37 cellular contexts compared by ENCODE assay signal in the genomic region with DNA sequence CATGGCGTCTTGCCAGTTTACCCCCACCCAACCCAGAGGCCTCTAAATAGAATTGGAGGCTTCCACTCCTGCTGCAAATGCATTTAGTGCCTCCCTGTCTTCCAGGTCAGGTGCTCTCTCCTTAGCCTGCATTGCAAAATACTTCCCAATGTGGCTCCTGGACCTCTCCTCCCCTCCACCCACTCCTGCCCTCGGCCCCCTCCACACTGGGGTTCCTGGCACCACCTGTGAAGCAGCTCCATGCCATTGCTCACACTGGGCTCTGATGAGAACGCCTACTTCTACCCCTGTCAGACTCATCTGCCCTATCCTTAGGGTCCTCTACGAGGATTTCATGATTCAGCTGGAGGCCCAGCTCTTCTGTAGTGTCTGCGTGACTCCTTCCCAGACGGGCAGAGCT. TPM values are rescaled to one million over a fixed set of nuclear protein-coding genes. Genes with fewer than 3 reads are reported as not detected.
"Had no signal": no experiment of that assay in that cellular context is flagged by ENCODE, and none has a peak within 500 bp of the region (broad histone marks: within the 10 kb centered on the region; RNA-seq: fewer than 3 reads in every experiment).

No MANE protein-coding gene starts in this region.

- H3K9me3 Mint-ChIP-seq: activated CD4-positive, alpha-beta memory T cell treated with anti-CD3 and anti-CD28 coated beads for 36 hours; activated CD4-positive, alpha-beta T cell treated with anti-CD3 and anti-CD28 coated beads, Interleukin-2, amount 10 ng/mL, durations not matched to agents 24 days and 14 days; activated naive CD4-positive, alpha-beta T cell treated with anti-CD3 and anti-CD28 coated beads for 36 hours; activated naive CD4-positive, alpha-beta T cell treated with anti-CD3 and anti-CD28 coated beads, Interleukin-2, amount 50 U/mL, for 24 hours; activated naive CD8-positive, alpha-beta T cell treated with anti-CD3 and anti-CD28 coated beads, Interleukin-2, amount 10 ng/mL, durations not matched to agents 7 days and 5 days; activated T-cell treated with anti-CD3 and anti-CD28 coated beads, Interleukin-2, amount 50 U/mL, for 24 hours; activated T-cell treated with anti-CD3 and anti-CD28 coated beads, Interleukin-2, amount 50 U/mL, for 72 hours; central memory CD8-positive, alpha-beta T cell; dendritic cell treated with granulocyte-macrophage colony-stimulating factor and Interleukin-4, amounts not matched to agents 40 ng/mL and 50 ng/mL, for 4 days; endodermal cell; T-cell; T-helper 1 cell treated with Interleukin-12 subunit alpha and Interleukin-12 subunit beta and Interleukin-4 antibody, amounts not matched to agents 30 μg/mL and 1 μg/mL, for 36 hours had no signal

- DNase-seq: activated CD4-positive, alpha-beta memory T cell treated with anti-CD3 and anti-CD28 coated beads for 36 hours; activated CD4-positive, alpha-beta T cell treated with anti-CD3 and anti-CD28 coated beads for 36 hours; activated CD4-positive, alpha-beta T cell treated with anti-CD3 and anti-CD28 coated beads, Interleukin-2, amount 10 ng/mL, durations not matched to agents 24 days and 14 days; activated CD4-positive, CD25-positive, alpha-beta regulatory T cell; activated CD4-positive, CD25-positive, alpha-beta regulatory T cell treated with anti-CD3 and anti-CD28 coated beads, Interleukin-2, amount 50 U/mL, for 72 hours; activated CD8-positive, alpha-beta memory T cell treated with anti-CD3 and anti-CD28 coated beads, Interleukin-2, amount 10 ng/mL, durations not matched to agents 7 days and 5 days; activated CD8-positive, alpha-beta memory T cell treated with anti-CD3 and anti-CD28 coated beads, Interleukin-2, amount 50 U/mL, for 4 hours; activated CD8-positive, alpha-beta T cell treated with anti-CD3 and anti-CD28 coated beads, Interleukin-2, amount 10 ng/mL, durations not matched to agents 7 days and 5 days; activated naive CD4-positive, alpha-beta T cell treated with anti-CD3 and anti-CD28 coated beads for 36 hours; activated naive CD8-positive, alpha-beta T cell treated with anti-CD3 and anti-CD28 coated beads, Interleukin-2, amount 10 ng/mL, durations not matched to agents 7 days and 5 days; activated T-cell treated with anti-CD3 and anti-CD28 coated beads, Interleukin-2, amount 50 U/mL, for 24 hours; activated T-cell treated with anti-CD3 and anti-CD28 coated beads, Interleukin-2, amount 50 U/mL, for 72 hours; amniotic stem cell; anterior cingulate cortex; brain microvascular endothelial cell; effector memory CD4-positive, alpha-beta T cell; endodermal cell; erythroblast; foreskin keratinocyte; gastrocnemius medialis; glutamatergic neuron; heart left ventricle; SW 1271; T-cell; T-helper 9 cell had no signal

- H3K4me3 Mint-ChIP-seq: activated CD4-positive, alpha-beta memory T cell treated with anti-CD3 and anti-CD28 coated beads for 36 hours; activated CD4-positive, alpha-beta T cell treated with anti-CD3 and anti-CD28 coated beads for 36 hours; activated CD4-positive, alpha-beta T cell treated with anti-CD3 and anti-CD28 coated beads, Interleukin-2, amount 10 ng/mL, durations not matched to agents 24 days and 14 days; activated CD8-positive, alpha-beta memory T cell treated with anti-CD3 and anti-CD28 coated beads, Interleukin-2, amount 10 ng/mL, durations not matched to agents 7 days and 5 days; activated CD8-positive, alpha-beta T cell treated with anti-CD3 and anti-CD28 coated beads, Interleukin-2, amount 10 ng/mL, durations not matched to agents 7 days and 5 days; activated naive CD4-positive, alpha-beta T cell treated with anti-CD3 and anti-CD28 coated beads for 36 hours; activated naive CD4-positive, alpha-beta T cell treated with anti-CD3 and anti-CD28 coated beads, Interleukin-2, amount 50 U/mL, for 24 hours; activated naive CD8-positive, alpha-beta T cell treated with anti-CD3 and anti-CD28 coated beads, Interleukin-2, amount 10 ng/mL, durations not matched to agents 7 days and 5 days; activated T-cell treated with anti-CD3 and anti-CD28 coated beads, Interleukin-2, amount 50 U/mL, for 24 hours; activated T-cell treated with anti-CD3 and anti-CD28 coated beads, Interleukin-2, amount 50 U/mL, for 72 hours; central memory CD8-positive, alpha-beta T cell; dendritic cell treated with granulocyte-macrophage colony-stimulating factor and Interleukin-4, amounts not matched to agents 40 ng/mL and 50 ng/mL, for 4 days; endodermal cell; T-cell; T-helper 1 cell treated with Interleukin-12 subunit alpha and Interleukin-12 subunit beta and Interleukin-4 antibody, amounts not matched to agents 30 μg/mL and 1 μg/mL, for 36 hours had no signal

- H3K4me1 Mint-ChIP-seq: activated CD4-positive, alpha-beta T cell treated with anti-CD3 and anti-CD28 coated beads for 36 hours; activated CD4-positive, alpha-beta T cell treated with anti-CD3 and anti-CD28 coated beads, Interleukin-2, amount 10 ng/mL, durations not matched to agents 24 days and 14 days; activated CD8-positive, alpha-beta memory T cell treated with anti-CD3 and anti-CD28 coated beads, Interleukin-2, amount 10 ng/mL, durations not matched to agents 7 days and 5 days; activated naive CD4-positive, alpha-beta T cell treated with anti-CD3 and anti-CD28 coated beads, Interleukin-2, amount 50 U/mL, for 24 hours; activated naive CD8-positive, alpha-beta T cell treated with anti-CD3 and anti-CD28 coated beads, Interleukin-2, amount 10 ng/mL, durations not matched to agents 7 days and 5 days; central memory CD8-positive, alpha-beta T cell; endodermal cell; T-cell had no signal

- H3K27me3 Mint-ChIP-seq: activated CD4-positive, alpha-beta T cell treated with anti-CD3 and anti-CD28 coated beads, Interleukin-2, amount 10 ng/mL, durations not matched to agents 24 days and 14 days; activated naive CD8-positive, alpha-beta T cell treated with anti-CD3 and anti-CD28 coated beads, Interleukin-2, amount 10 ng/mL, durations not matched to agents 7 days and 5 days had no signal

- H3K27ac Mint-ChIP-seq: activated CD4-positive, alpha-beta memory T cell treated with anti-CD3 and anti-CD28 coated beads for 36 hours; activated CD4-positive, alpha-beta T cell treated with anti-CD3 and anti-CD28 coated beads for 36 hours; activated CD4-positive, alpha-beta T cell treated with anti-CD3 and anti-CD28 coated beads, Interleukin-2, amount 10 ng/mL, durations not matched to agents 24 days and 14 days; activated CD8-positive, alpha-beta memory T cell treated with anti-CD3 and anti-CD28 coated beads, Interleukin-2, amount 10 ng/mL, durations not matched to agents 7 days and 5 days; activated CD8-positive, alpha-beta T cell treated with anti-CD3 and anti-CD28 coated beads, Interleukin-2, amount 10 ng/mL, durations not matched to agents 7 days and 5 days; activated naive CD4-positive, alpha-beta T cell treated with anti-CD3 and anti-CD28 coated beads for 36 hours; activated naive CD4-positive, alpha-beta T cell treated with anti-CD3 and anti-CD28 coated beads, Interleukin-2, amount 50 U/mL, for 24 hours; activated naive CD8-positive, alpha-beta T cell treated with anti-CD3 and anti-CD28 coated beads, Interleukin-2, amount 10 ng/mL, durations not matched to agents 7 days and 5 days; activated T-cell treated with anti-CD3 and anti-CD28 coated beads, Interleukin-2, amount 50 U/mL, for 24 hours; activated T-cell treated with anti-CD3 and anti-CD28 coated beads, Interleukin-2, amount 50 U/mL, for 72 hours; dendritic cell treated with granulocyte-macrophage colony-stimulating factor and Interleukin-4, amounts not matched to agents 40 ng/mL and 50 ng/mL, for 4 days; endodermal cell; T-cell; T-helper 1 cell treated with Interleukin-12 subunit alpha and Interleukin-12 subunit beta and Interleukin-4 antibody, amounts not matched to agents 30 μg/mL and 1 μg/mL, for 36 hours had no signal

- ATAC-seq: activated CD4-positive, alpha-beta T cell treated with anti-CD3 and anti-CD28 coated beads for 36 hours; activated CD8-positive, alpha-beta memory T cell treated with anti-CD3 and anti-CD28 coated beads, Interleukin-2, amount 10 ng/mL, durations not matched to agents 7 days and 5 days; activated CD8-positive, alpha-beta T cell treated with anti-CD3 and anti-CD28 coated beads, Interleukin-2, amount 10 ng/mL, durations not matched to agents 7 days and 5 days; activated T-cell treated with anti-CD3 and anti-CD28 coated beads, Interleukin-2, amount 50 U/mL, for 72 hours; foreskin keratinocyte; gastrocnemius medialis; heart left ventricle; T-cell had no signal

- H3K36me3 Mint-ChIP-seq: activated CD4-positive, alpha-beta memory T cell treated with anti-CD3 and anti-CD28 coated beads for 36 hours; activated CD8-positive, alpha-beta memory T cell treated with anti-CD3 and anti-CD28 coated beads, Interleukin-2, amount 10 ng/mL, durations not matched to agents 7 days and 5 days; activated naive CD4-positive, alpha-beta T cell treated with anti-CD3 and anti-CD28 coated beads, Interleukin-2, amount 50 U/mL, for 24 hours; activated naive CD8-positive, alpha-beta T cell treated with anti-CD3 and anti-CD28 coated beads, Interleukin-2, amount 10 ng/mL, durations not matched to agents 7 days and 5 days; T-cell had no signal

RNA-seq across cellular contexts. Expression of gene C10orf120, which starts 37.4 kb away (rescaled TPM):
- total RNA-seq: activated CD4-positive, alpha-beta memory T cell treated with anti-CD3 and anti-CD28 coated beads for 36 hours; activated CD4-positive, alpha-beta T cell treated with anti-CD3 and anti-CD28 coated beads for 36 hours; activated CD4-positive, alpha-beta T cell treated with anti-CD3 and anti-CD28 coated beads, Interleukin-2, amount 10 ng/mL, durations not matched to agents 24 days and 14 days; activated CD8-positive, alpha-beta memory T cell treated with anti-CD3 and anti-CD28 coated beads for 36 hours; activated CD8-positive, alpha-beta memory T cell treated with anti-CD3 and anti-CD28 coated beads, Interleukin-2, amount 10 ng/mL, durations not matched to agents 7 days and 5 days; activated CD8-positive, alpha-beta T cell treated with anti-CD3 and anti-CD28 coated beads, Interleukin-2, amount 10 ng/mL, durations not matched to agents 7 days and 5 days; activated naive CD4-positive, alpha-beta T cell treated with anti-CD3 and anti-CD28 coated beads for 36 hours; activated naive CD8-positive, alpha-beta T cell treated with anti-CD3 and anti-CD28 coated beads, Interleukin-2, amount 10 ng/mL, durations not matched to agents 7 days and 5 days; activated T-cell treated with anti-CD3 and anti-CD28 coated beads, Interleukin-2, amount 50 U/mL, for 72 hours; astrocyte; bronchial epithelial cell; cardiac septum; cerebellum; dorsolateral prefrontal cortex; endodermal cell; esophagus muscularis mucosa; foreskin keratinocyte; gastrocnemius medialis; heart left ventricle; T-cell; T-helper 2 cell treated with Interferon-gamma antibody and Interleukin-4, amounts not matched to agents 100 ng/mL and 5 ng/mL, for 36 hours had no signal
